ENCODE assay signal across 9 cellular contexts in genomic region chr3:177041730-177042551, GRCh38.
DNase-seq lines count a peak whose midpoint lies in the region; ATAC-seq, FAIRE-seq and TF ChIP-seq lines count a peak whose summit lies in the region.
"Had no signal": no experiment of that assay in that cellular context is flagged by ENCODE, and none has a peak within 500 bp of the region (broad histone marks: within the 10 kb centered on the region; RNA-seq: fewer than 3 reads in every experiment).

No MANE protein-coding gene starts in this region.

- in situ Hi-C loops in gastrocnemius medialis (cut with MboI; ENCODE audit: low sequenced_read_pairs in 4 of 4) = loop anchor here in 3 of 4 donors (25.0 kb wide), 2 partner anchors 745 to 1345 kb away; no protein-coding TSS in a partner anchor

- peak overlapping the region; percentile 53 to 70 (median 62) for H3K27ac ChIP-seq in gastrocnemius medialis

- peak; percentile 50 for FAIRE-seq in bronchial epithelial cell (lab: Jason Lieb, UNC)

- H3K4me1 ChIP-seq in gastrocnemius medialis = peaks cover 38% of the 10 kb centered on the region in 2 donors

- H3K4me3 ChIP-seq in bronchial epithelial cell (ENCODE audit: low read depth, low read length) (no peak overlapping the region), gastrocnemius medialis (no peak overlapping the region)

- peak; percentile 69 for ATAC-seq in GM18907 (IDR thresholded peaks at IDR 0.05; ENCODE audit: unreplicated experiment)
- ATAC-seq in HG02981 (IDR thresholded peaks at IDR 0.05; ENCODE audit: unreplicated experiment) = peak; percentile 59
- no peak for ATAC-seq in gastrocnemius medialis

- H3K27me3 ChIP-seq in bronchial epithelial cell (ENCODE audit: control insufficient read depth, insufficient read depth, low read length) = no peaks in the 10 kb centered on the region
- H3K27me3 ChIP-seq in gastrocnemius medialis = no peaks in the 10 kb centered on the region

- no peak for DNase-seq in bronchial epithelial cell (ENCODE audit: low read depth)
- no peak for DNase-seq in gastrocnemius medialis
- DNase-seq in occipital lobe (lab: John Stamatoyannopoulos, UW) = no peak
- DNase-seq in D341Med (ENCODE audit: low spot score) = no peak
- no peak for DNase-seq in NAMALWA (ENCODE audit: low spot score)
- no peak for DNase-seq in putamen (ENCODE audit: low spot score)
- DNase-seq: T1000 had no signal

- no peak for TF ChIP-seq POLR2A in gastrocnemius medialis (IDR thresholded peaks at IDR 0.05)

- no peak for TF ChIP-seq CTCF in bronchial epithelial cell (IDR thresholded peaks at IDR 0.05; ENCODE audit: insufficient read depth, low read length, severe bottlenecking)
- no peak for TF ChIP-seq CTCF in gastrocnemius medialis (IDR thresholded peaks at IDR 0.05 in 4 of 5, conservative IDR thresholded peaks at IDR 0.05 in 1 of 5)

- intact Hi-C loops in gastrocnemius medialis (cut with DNase I; ENCODE audit: low total_unique reads) = loop anchor here (5.0 to 10.0 kb wide), 3 partner anchors 90 to 773 kb away; no protein-coding TSS in a partner anchor

- H3K36me3 ChIP-seq in bronchial epithelial cell (ENCODE audit: control insufficient read depth, insufficient read depth, low read length) (peaks cover 13% of the 10 kb centered on the region), gastrocnemius medialis (peaks cover 0 to 31% of the 10 kb centered on the region in 2 donors)

- no peaks in the 10 kb centered on the region for H3K9me3 ChIP-seq in gastrocnemius medialis

Comparison
In these comparisons a context has a peak if more than half of its experiments do, and no peak if none do; other contexts are left out.
1. ATAC-seq: peak in GM18907 (single experiment) and HG02981 (single experiment); none in gastrocnemius medialis (0 of 2).